ENCODE assay signal across 8 cellular contexts in the genomic region with DNA sequence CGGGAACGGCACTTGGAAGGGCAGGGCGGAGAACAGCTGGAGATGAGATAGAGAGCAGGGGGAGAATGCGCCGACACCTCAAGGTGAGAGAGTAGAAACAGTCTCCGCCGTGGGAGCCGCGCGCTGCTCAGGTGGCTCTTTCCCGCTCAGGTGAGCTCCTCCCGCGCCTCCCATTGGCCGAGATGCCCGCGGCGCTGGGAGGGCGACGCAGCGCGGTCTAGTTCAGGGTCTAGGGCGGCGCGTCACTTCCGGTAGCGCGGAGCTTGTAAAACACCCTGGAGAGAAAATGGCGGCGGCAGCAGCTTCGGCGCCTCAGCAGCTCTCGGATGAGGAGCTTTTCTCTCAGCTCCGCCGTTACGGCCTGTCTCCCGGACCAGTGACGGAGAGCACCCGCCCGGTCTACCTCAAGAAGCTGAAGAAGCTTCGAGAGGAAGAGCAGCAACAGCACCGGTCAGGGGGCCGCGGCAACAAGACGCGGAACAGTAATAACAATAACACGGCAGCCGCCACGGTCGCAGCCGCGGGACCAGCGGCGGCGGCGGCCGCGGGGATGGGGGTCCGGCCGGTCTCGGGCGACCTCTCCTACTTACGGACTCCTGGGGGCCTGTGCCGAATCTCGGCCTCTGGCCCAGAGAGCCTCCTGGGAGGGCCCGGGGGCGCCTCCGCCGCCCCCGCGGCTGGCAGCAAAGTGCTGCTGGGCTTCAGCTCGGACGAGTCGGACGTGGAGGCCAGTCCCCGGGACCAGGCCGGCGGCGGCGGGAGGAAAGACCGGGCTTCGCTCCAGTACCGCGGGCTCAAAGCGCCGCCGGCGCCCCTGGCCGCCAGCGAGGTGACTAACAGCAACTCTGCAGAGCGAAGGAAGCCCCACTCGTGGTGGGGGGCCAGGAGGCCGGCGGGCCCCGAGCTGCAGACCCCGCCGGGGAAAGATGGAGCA. TPM values are rescaled to one million over a fixed set of nuclear protein-coding genes. Genes with fewer than 3 reads are reported as not detected.
DNase-seq lines count a peak whose midpoint lies in the region; ATAC-seq and TF ChIP-seq lines count a peak whose summit lies in the region.

Gene LEMD3 (plus strand): TSS at position 273 of the 934 bp plus-strand sequence. CDS start 14 bp downstream, at position 287.

- no peaks in the 10 kb centered on the region for H3K27me3 ChIP-seq in DND-41 (ENCODE audit: insufficient read depth, low read length, poor library complexity)
- H3K27me3 ChIP-seq in Peyer's patch, result no peaks in the 10 kb centered on the region
- no peaks in the 10 kb centered on the region for H3K27me3 ChIP-seq in muscle layer of colon (ENCODE audit: control insufficient read depth in 1 of 2, insufficient read depth in 2 of 2, low read length in 2 of 2)

- peaks cover 57% of the 10 kb centered on the region for H3K79me2 ChIP-seq in DND-41 (ENCODE audit: insufficient read depth, low read length)

- TF ChIP-seq CTCF in DND-41 (IDR thresholded peaks at IDR 0.05; ENCODE audit: borderline replicate concordance, extremely low read depth, low read length, poor library complexity, severe bottlenecking), result peak; percentile 6
- TF ChIP-seq CTCF in Peyer's patch (IDR thresholded peaks at IDR 0.05), result peak in 1 of 6 experiments; percentile 8

- TF ChIP-seq POLR2A in Peyer's patch (IDR thresholded peaks at IDR 0.05), result peak; percentile 91 to 96

- H3K4me3 ChIP-seq in DND-41 (ENCODE audit: low read depth in 1 of 2, low read length in 2 of 2) (peak within 1 kb of the TSS; percentile 77 to 91), Peyer's patch (peak within 1 kb of the TSS; percentile 78 to 98 (median 94)), muscle layer of colon (ENCODE audit: low read depth in 1 of 2, low read length in 2 of 2) (peak within 1 kb of the TSS; percentile 71 to 97)

- peak within 1 kb of the TSS; percentile 93 for H2AFZ ChIP-seq in DND-41 (ENCODE audit: low read depth, low read length)

- H3K9ac ChIP-seq in DND-41 (ENCODE audit: low read depth, low read length) (peak within 1 kb of the TSS; percentile 90), muscle layer of colon (ENCODE audit: low read length) (peak within 1 kb of the TSS; percentile 74)

- H3K4me2 ChIP-seq in DND-41 (ENCODE audit: insufficient read depth, low read length), result peak within 1 kb of the TSS; percentile 78

- peaks cover 22% of the 10 kb centered on the region for H3K36me3 ChIP-seq in DND-41 (ENCODE audit: insufficient read depth, low read length)
- H3K36me3 ChIP-seq in KOPT-K1 (ENCODE audit: insufficient read depth, low read length), result peaks cover 15% of the 10 kb centered on the region
- H3K36me3 ChIP-seq in Peyer's patch, result peaks cover 0 to under 1% (median 0%) of the 10 kb centered on the region in 3 donors
- peaks cover 4% of the 10 kb centered on the region for H3K36me3 ChIP-seq in muscle layer of colon (ENCODE audit: insufficient read depth, low read length)

- peak; percentile 89 for ATAC-seq in DND-41 (ENCODE audit: insufficient read depth, low read depth)
- peak; percentile 94 for ATAC-seq in GM21825 (IDR thresholded peaks at IDR 0.05; ENCODE audit: unreplicated experiment)
- peak; percentile 99 for ATAC-seq in esophagus mucosa

- DNase-seq in DND-41 (peak; percentile 89), Peyer's patch (peak; percentile 98 to 99 (median 98))
- DNase-seq in activated T-cell treated with anti-CD3 and anti-CD28 coated beads, Interleukin-2, amount 50 U/mL, for 48 hours, result peak; percentile 92 to 94
- peak; percentile 83 to 84 for DNase-seq in stimulated activated CD8-positive, alpha-beta memory T cell treated with anti-CD3 and anti-CD28 coated beads, Interleukin-7, amount 100 ng/mL, for 1 hour (ENCODE audit: low read depth in 2 of 2)

- H4K20me1 ChIP-seq in DND-41 (ENCODE audit: insufficient read depth, low read length), result peaks cover 36% of the 10 kb centered on the region

- peak within 1 kb of the TSS; percentile 85 for H3K27ac ChIP-seq in DND-41 (ENCODE audit: low read length)
- peak within 1 kb of the TSS; percentile 85 for H3K27ac ChIP-seq in KOPT-K1 (ENCODE audit: low read depth, low read length, poor library complexity, severe bottlenecking)
- peak within 1 kb of the TSS; percentile 91 to 96 (median 94) for H3K27ac ChIP-seq in Peyer's patch
- H3K27ac ChIP-seq in muscle layer of colon (ENCODE audit: low read depth, low read length), result peak within 1 kb of the TSS; percentile 94

- peaks cover 51% of the 10 kb centered on the region for H3K4me1 ChIP-seq in DND-41 (ENCODE audit: insufficient read depth, low read length)
- H3K4me1 ChIP-seq in Peyer's patch, result peaks cover 0 to 39% (median 15%) of the 10 kb centered on the region in 4 donors
- H3K4me1 ChIP-seq in muscle layer of colon (ENCODE audit: insufficient read depth, low read length), result peaks cover 28% of the 10 kb centered on the region

- H3K9me3 ChIP-seq in DND-41 (ENCODE audit: insufficient read depth, low read length, severe bottlenecking) (no peaks in the 10 kb centered on the region), KOPT-K1 (ENCODE audit: insufficient read depth, low read length, poor library complexity, severe bottlenecking) (no peaks in the 10 kb centered on the region), Peyer's patch (no peaks in the 10 kb centered on the region), muscle layer of colon (ENCODE audit: low read length) (no peaks in the 10 kb centered on the region)

RNA-seq across cellular contexts. Expression of gene LEMD3, which starts in this region (rescaled TPM):
- total RNA-seq in Peyer's patch, result 10 to 100 TPM; 17.9 to 51.7 (median 44.3) TPM
- total RNA-seq in esophagus mucosa, result 14.1 TPM

Comparison
In these comparisons a context has a peak if more than half of its experiments do, and no peak if none do; other contexts are left out.
1. Peak in every context shown above with its lines: DNase-seq, ATAC-seq, H3K4me3 ChIP-seq and H3K27ac ChIP-seq.